ENCODE assay signal across 12 cellular contexts in the genomic region with DNA sequence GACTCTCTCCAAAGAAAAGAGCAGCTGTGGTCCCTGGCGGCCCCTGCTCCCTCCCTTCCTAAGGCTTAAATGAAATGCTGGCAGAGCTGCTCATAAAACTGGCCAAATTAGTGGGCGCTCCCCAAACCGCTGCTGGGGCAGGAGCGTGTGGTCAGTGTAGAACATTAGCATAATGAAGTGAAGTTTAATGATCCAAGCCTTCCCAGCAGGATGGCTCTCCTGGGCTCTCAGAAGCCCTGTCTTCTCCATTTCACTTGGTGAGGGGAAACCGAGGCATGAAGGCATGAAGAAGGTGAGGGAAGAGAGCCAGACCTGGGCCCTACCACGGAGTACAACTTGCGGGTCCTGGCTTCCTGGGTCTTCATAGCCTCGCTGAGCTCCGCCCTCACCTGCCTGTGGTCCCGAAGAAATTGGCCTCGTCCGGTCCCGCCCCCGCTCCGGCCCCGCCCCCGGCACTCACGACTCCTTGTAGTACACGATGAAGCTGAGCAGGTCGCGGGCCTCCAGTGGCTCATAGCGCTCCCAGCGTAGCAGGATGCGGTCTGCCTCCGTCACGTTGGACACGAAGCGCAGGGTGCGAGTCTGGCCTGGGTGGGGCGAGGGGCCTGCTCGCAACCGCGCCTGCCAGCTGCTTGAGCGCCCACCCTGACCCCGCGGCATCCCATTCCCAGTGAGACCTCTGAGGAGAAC. TPM values are rescaled to one million over a fixed set of nuclear protein-coding genes. Genes with fewer than 3 reads are reported as not detected.
DNase-seq lines count a peak whose midpoint lies in the region; ATAC-seq lines count a peak whose summit lies in the region.
"Had no signal": no experiment of that assay in that cellular context is flagged by ENCODE, and none has a peak within 500 bp of the region (broad histone marks: within the 10 kb centered on the region; RNA-seq: fewer than 3 reads in every experiment).

No MANE protein-coding gene starts in this region.

- no peak for ATAC-seq in GM18519 (IDR thresholded peaks at IDR 0.05; ENCODE audit: low FRiP score, unreplicated experiment)
- no peak for ATAC-seq in HG02852 (IDR thresholded peaks at IDR 0.05; ENCODE audit: unreplicated experiment)

- H3K4me1 ChIP-seq in iPS-20b (ENCODE audit: insufficient read depth, low read length): 0 out of 2 replicates have a peak, but pooled peaks cover 2% of the 10 kb centered on the region

- H3K27ac ChIP-seq in iPS-20b (ENCODE audit: low read length): no peak overlapping the region

- H3K36me3 Mint-ChIP-seq in activated T-helper 1 cell treated with anti-CD3 and anti-CD28 coated beads, Interleukin-12 subunit alpha, Interleukin-12 subunit beta, Interleukin-2, Interleukin-4 antibody, amounts not matched to agents 30 ng/mL and 10 ng/mL and 1 ng/mL, durations not matched to agents 14 hours and 24 hours and 36 hours (ENCODE audit: low read depth): peaks cover 2% of the 10 kb centered on the region

- intact Hi-C loops in activated T-helper 1 cell treated with anti-CD3 and anti-CD28 coated beads, Interleukin-12 subunit alpha, Interleukin-12 subunit beta, Interleukin-2, Interleukin-4 antibody, amounts not matched to agents 30 ng/mL and 10 ng/mL and 1 ng/mL, durations not matched to agents 14 hours and 24 hours and 36 hours (cut with micrococcal nuclease): loop anchor here (1.0 to 5.0 kb wide), 2 partner anchors 12 to 36 kb away; a partner anchor contains a TSS

- H3K9me3 Mint-ChIP-seq in activated T-helper 1 cell treated with anti-CD3 and anti-CD28 coated beads, Interleukin-12 subunit alpha, Interleukin-12 subunit beta, Interleukin-2, Interleukin-4 antibody, amounts not matched to agents 30 ng/mL and 10 ng/mL and 1 ng/mL, durations not matched to agents 14 hours and 24 hours and 36 hours: no peaks in the 10 kb centered on the region

- DNase-seq in RPMI8226: peak; percentile 70
- peak; percentile 67 for DNase-seq in activated T-helper 1 cell treated with anti-CD3 and anti-CD28 coated beads, Interleukin-12 subunit alpha, Interleukin-12 subunit beta, Interleukin-2, Interleukin-4 antibody, amounts not matched to agents 30 ng/mL and 10 ng/mL and 1 ng/mL, durations not matched to agents 14 hours and 24 hours and 36 hours (ENCODE audit: low spot score)
- DNase-seq in stimulated activated CD8-positive, alpha-beta memory T cell treated with anti-CD3 and anti-CD28 coated beads, Interleukin-15, amount 100 ng/mL, for 1 hour (ENCODE audit: low read depth): peak; percentile 53
- no peak for DNase-seq in pons (ENCODE audit: low spot score)
- DNase-seq in cerebellar cortex (ENCODE audit: low spot score): no peak
- DNase-seq: amniotic stem cell, NCI-H2227 treated with DMSO at 0.1 percent for 48 hours had no signal

- peaks cover 100% of the 10 kb centered on the region for H3K27me3 ChIP-seq in iPS-20b (ENCODE audit: insufficient read depth, low read length)

- H3K27me3 Mint-ChIP-seq in activated T-helper 1 cell treated with anti-CD3 and anti-CD28 coated beads, Interleukin-12 subunit alpha, Interleukin-12 subunit beta, Interleukin-2, Interleukin-4 antibody, amounts not matched to agents 30 ng/mL and 10 ng/mL and 1 ng/mL, durations not matched to agents 14 hours and 24 hours and 36 hours (ENCODE audit: insufficient read depth): peaks cover 40% of the 10 kb centered on the region

- no peaks in the 10 kb centered on the region for H3K36me3 ChIP-seq in iPS-20b (ENCODE audit: insufficient read depth, low read depth, low read length)

- H3K27ac Mint-ChIP-seq in activated T-helper 1 cell treated with anti-CD3 and anti-CD28 coated beads, Interleukin-12 subunit alpha, Interleukin-12 subunit beta, Interleukin-2, Interleukin-4 antibody, amounts not matched to agents 30 ng/mL and 10 ng/mL and 1 ng/mL, durations not matched to agents 14 hours and 24 hours and 36 hours: peak overlapping the region; percentile 65

- peak overlapping the region; percentile 27 for H3K4me3 Mint-ChIP-seq in activated T-helper 1 cell treated with anti-CD3 and anti-CD28 coated beads, Interleukin-12 subunit alpha, Interleukin-12 subunit beta, Interleukin-2, Interleukin-4 antibody, amounts not matched to agents 30 ng/mL and 10 ng/mL and 1 ng/mL, durations not matched to agents 14 hours and 24 hours and 36 hours

- no peaks in the 10 kb centered on the region for H3K9me3 ChIP-seq in iPS-20b (ENCODE audit: insufficient read depth, low read depth, low read length)

- peaks cover 34% of the 10 kb centered on the region for H3K4me1 Mint-ChIP-seq in activated T-helper 1 cell treated with anti-CD3 and anti-CD28 coated beads, Interleukin-12 subunit alpha, Interleukin-12 subunit beta, Interleukin-2, Interleukin-4 antibody, amounts not matched to agents 30 ng/mL and 10 ng/mL and 1 ng/mL, durations not matched to agents 14 hours and 24 hours and 36 hours (ENCODE audit: low read depth)

- H3K9ac ChIP-seq in iPS-20b (ENCODE audit: low read depth, low read length): no peak overlapping the region

- H3K4me3 ChIP-seq in iPS-20b (ENCODE audit: low read length): peak overlapping the region; percentile 51; the same call in 1 of the 2 replicates

RNA-seq across cellular contexts. Expression of a gene that starts 10.3 kb away (rescaled TPM):
- 0.65 and 0.78 TPM in 2 replicates for total RNA-seq in activated T-helper 1 cell treated with anti-CD3 and anti-CD28 coated beads, Interleukin-12 subunit alpha, Interleukin-12 subunit beta, Interleukin-2, Interleukin-4 antibody, amounts not matched to agents 30 ng/mL and 10 ng/mL and 1 ng/mL, durations not matched to agents 14 hours and 24 hours and 36 hours
- total RNA-seq: lower leg skin had no signal

RNA-seq across cellular contexts. Expression of a gene that starts 12.1 kb away (rescaled TPM):
- total RNA-seq in activated T-helper 1 cell treated with anti-CD3 and anti-CD28 coated beads, Interleukin-12 subunit alpha, Interleukin-12 subunit beta, Interleukin-2, Interleukin-4 antibody, amounts not matched to agents 30 ng/mL and 10 ng/mL and 1 ng/mL, durations not matched to agents 14 hours and 24 hours and 36 hours: 49.1 and 49.8 TPM in 2 replicates

RNA-seq across cellular contexts. Expression of a gene that starts 32.0 kb away (rescaled TPM):
- total RNA-seq in activated T-helper 1 cell treated with anti-CD3 and anti-CD28 coated beads, Interleukin-12 subunit alpha, Interleukin-12 subunit beta, Interleukin-2, Interleukin-4 antibody, amounts not matched to agents 30 ng/mL and 10 ng/mL and 1 ng/mL, durations not matched to agents 14 hours and 24 hours and 36 hours: 283 and 286 TPM in 2 replicates
- total RNA-seq: urinary bladder had no signal

RNA-seq across cellular contexts. Expression of a gene that starts 44.9 kb away (rescaled TPM):
- total RNA-seq in activated T-helper 1 cell treated with anti-CD3 and anti-CD28 coated beads, Interleukin-12 subunit alpha, Interleukin-12 subunit beta, Interleukin-2, Interleukin-4 antibody, amounts not matched to agents 30 ng/mL and 10 ng/mL and 1 ng/mL, durations not matched to agents 14 hours and 24 hours and 36 hours: 0.36 and 0.51 TPM in 2 replicates

Comparison
In these comparisons a context has a peak if more than half of its experiments do, and no peak if none do; other contexts are left out.
1. DNase-seq: peak in RPMI8226 (single experiment), activated T-helper 1 cell treated with anti-CD3 and anti-CD28 coated beads, Interleukin-12 subunit alpha, Interleukin-12 subunit beta, Interleukin-2, Interleukin-4 antibody, amounts not matched to agents 30 ng/mL and 10 ng/mL and 1 ng/mL, durations not matched to agents 14 hours and 24 hours and 36 hours (single experiment) and stimulated activated CD8-positive, alpha-beta memory T cell treated with anti-CD3 and anti-CD28 coated beads, Interleukin-15, amount 100 ng/mL, for 1 hour (single experiment); none in pons (single experiment) and cerebellar cortex (single experiment).